In the genomic region with DNA sequence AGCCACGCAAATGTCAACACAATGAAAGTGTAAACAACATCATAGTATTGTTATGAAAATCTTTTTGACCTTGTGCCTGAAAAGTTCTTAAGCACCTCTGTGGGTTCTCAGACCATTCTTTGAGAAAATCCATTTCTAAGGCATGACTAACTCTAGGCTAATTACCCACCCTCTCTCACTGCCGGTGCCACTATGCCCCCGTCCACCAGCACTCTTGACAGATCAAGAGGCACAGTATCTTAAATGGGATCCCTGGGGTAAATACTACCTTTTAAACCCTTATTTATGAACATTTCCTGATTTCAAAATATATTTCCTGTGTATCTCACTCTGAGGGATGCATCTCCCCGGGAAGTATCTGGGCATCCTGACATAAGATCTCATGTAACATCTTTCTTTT, we compare ENCODE assay signal across 1 cellular context.
TF ChIP-seq lines count a peak whose summit lies in the region.

No MANE protein-coding gene starts in this region.

TF ChIP-seq in WTC11, 78 proteins besides CTCF, POLR2A, EP300 and RAD21 (continued from another document):
- TF ChIP-seq, protein P1, sequence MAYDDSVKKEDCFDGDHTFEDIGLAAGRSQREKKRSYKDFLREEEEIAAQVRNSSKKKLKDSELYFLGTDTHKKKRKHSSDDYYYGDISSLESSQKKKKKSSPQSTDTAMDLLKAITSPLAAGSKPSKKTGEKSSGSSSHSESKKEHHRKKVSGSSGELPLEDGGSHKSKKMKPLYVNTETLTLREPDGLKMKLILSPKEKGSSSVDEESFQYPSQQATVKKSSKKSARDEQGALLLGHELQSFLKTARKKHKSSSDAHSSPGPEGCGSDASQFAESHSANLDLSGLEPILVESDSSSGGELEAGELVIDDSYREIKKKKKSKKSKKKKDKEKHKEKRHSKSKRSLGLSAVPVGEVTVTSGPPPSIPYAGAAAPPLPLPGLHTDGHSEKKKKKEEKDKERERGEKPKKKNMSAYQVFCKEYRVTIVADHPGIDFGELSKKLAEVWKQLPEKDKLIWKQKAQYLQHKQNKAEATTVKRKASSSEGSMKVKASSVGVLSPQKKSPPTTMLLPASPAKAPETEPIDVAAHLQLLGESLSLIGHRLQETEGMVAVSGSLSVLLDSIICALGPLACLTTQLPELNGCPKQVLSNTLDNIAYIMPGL (CRISPR knock-in tag; IDR thresholded peaks at IDR 0.05), result no peak
- TF ChIP-seq NR1H2 (CRISPR knock-in tag; IDR thresholded peaks at IDR 0.05), result no peak
- TF ChIP-seq, protein P2, sequence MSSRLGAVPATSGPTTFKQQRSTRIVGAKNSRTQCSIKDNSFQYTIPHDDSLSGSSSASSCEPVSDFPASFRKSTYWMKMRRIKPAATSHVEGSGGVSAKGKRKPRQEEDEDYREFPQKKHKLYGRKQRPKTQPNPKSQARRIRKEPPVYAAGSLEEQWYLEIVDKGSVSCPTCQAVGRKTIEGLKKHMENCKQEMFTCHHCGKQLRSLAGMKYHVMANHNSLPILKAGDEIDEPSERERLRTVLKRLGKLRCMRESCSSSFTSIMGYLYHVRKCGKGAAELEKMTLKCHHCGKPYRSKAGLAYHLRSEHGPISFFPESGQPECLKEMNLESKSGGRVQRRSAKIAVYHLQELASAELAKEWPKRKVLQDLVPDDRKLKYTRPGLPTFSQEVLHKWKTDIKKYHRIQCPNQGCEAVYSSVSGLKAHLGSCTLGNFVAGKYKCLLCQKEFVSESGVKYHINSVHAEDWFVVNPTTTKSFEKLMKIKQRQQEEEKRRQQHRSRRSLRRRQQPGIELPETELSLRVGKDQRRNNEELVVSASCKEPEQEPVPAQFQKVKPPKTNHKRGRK (CRISPR knock-in tag; IDR thresholded peaks at IDR 0.05; ENCODE audit: borderline replicate concordance), result no peak
- TF ChIP-seq, protein P3, sequence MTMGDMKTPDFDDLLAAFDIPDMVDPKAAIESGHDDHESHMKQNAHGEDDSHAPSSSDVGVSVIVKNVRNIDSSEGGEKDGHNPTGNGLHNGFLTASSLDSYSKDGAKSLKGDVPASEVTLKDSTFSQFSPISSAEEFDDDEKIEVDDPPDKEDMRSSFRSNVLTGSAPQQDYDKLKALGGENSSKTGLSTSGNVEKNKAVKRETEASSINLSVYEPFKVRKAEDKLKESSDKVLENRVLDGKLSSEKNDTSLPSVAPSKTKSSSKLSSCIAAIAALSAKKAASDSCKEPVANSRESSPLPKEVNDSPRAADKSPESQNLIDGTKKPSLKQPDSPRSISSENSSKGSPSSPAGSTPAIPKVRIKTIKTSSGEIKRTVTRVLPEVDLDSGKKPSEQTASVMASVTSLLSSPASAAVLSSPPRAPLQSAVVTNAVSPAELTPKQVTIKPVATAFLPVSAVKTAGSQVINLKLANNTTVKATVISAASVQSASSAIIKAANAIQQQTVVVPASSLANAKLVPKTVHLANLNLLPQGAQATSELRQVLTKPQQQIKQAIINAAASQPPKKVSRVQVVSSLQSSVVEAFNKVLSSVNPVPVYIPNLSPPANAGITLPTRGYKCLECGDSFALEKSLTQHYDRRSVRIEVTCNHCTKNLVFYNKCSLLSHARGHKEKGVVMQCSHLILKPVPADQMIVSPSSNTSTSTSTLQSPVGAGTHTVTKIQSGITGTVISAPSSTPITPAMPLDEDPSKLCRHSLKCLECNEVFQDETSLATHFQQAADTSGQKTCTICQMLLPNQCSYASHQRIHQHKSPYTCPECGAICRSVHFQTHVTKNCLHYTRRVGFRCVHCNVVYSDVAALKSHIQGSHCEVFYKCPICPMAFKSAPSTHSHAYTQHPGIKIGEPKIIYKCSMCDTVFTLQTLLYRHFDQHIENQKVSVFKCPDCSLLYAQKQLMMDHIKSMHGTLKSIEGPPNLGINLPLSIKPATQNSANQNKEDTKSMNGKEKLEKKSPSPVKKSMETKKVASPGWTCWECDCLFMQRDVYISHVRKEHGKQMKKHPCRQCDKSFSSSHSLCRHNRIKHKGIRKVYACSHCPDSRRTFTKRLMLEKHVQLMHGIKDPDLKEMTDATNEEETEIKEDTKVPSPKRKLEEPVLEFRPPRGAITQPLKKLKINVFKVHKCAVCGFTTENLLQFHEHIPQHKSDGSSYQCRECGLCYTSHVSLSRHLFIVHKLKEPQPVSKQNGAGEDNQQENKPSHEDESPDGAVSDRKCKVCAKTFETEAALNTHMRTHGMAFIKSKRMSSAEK (CRISPR knock-in tag; IDR thresholded peaks at IDR 0.05; ENCODE audit: borderline replicate concordance), result no peak
- TF ChIP-seq, protein P4, sequence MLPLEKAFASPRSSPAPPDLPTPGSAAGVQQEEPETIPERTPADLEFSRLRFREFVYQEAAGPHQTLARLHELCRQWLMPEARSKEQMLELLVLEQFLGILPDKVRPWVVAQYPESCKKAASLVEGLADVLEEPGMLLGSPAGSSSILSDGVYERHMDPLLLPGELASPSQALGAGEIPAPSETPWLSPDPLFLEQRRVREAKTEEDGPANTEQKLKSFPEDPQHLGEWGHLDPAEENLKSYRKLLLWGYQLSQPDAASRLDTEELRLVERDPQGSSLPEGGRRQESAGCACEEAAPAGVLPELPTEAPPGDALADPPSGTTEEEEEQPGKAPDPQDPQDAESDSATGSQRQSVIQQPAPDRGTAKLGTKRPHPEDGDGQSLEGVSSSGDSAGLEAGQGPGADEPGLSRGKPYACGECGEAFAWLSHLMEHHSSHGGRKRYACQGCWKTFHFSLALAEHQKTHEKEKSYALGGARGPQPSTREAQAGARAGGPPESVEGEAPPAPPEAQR (CRISPR knock-in tag; IDR thresholded peaks at IDR 0.05), result no peak
- no peak for TF ChIP-seq ZNF416 (CRISPR knock-in tag; IDR thresholded peaks at IDR 0.05)
